ENCODE assay signal across 12 cellular contexts in genomic region chr2:167844714-167845530, GRCh38.
DNase-seq lines count a peak whose midpoint lies in the region; TF ChIP-seq lines count a peak whose summit lies in the region.
"Had no signal": no experiment of that assay in that cellular context is flagged by ENCODE, and none has a peak within 500 bp of the region (broad histone marks: within the 10 kb centered on the region; RNA-seq: fewer than 3 reads in every experiment).

No MANE protein-coding gene starts in this region.

- H3K36me3 Mint-ChIP-seq in neural crest cell (ENCODE audit: low read depth): peaks cover 18% of the 10 kb centered on the region
- H3K36me3 Mint-ChIP-seq in activated CD4-positive, alpha-beta memory T cell treated with anti-CD3 and anti-CD28 coated beads for 36 hours: no peaks in the 10 kb centered on the region

- peak; percentile 24 for TF ChIP-seq CTCF in neural crest cell (conservative IDR thresholded peaks at IDR 0.05)

- CTCF ChIA-PET in activated CD4-positive, alpha-beta memory T cell treated with anti-CD3 and anti-CD28 coated beads for 36 hours (lab: Charles Lee): no interaction called here

- POLR2A ChIA-PET in activated CD4-positive, alpha-beta memory T cell treated with anti-CD3 and anti-CD28 coated beads for 36 hours (lab: Charles Lee): no interaction called here

- H3K27me3 Mint-ChIP-seq in neural crest cell (ENCODE audit: low read depth): no peaks in the 10 kb centered on the region
- H3K27me3 Mint-ChIP-seq in activated CD4-positive, alpha-beta memory T cell treated with anti-CD3 and anti-CD28 coated beads for 36 hours: peaks cover 12% of the 10 kb centered on the region

- no peaks in the 10 kb centered on the region for H3K4me1 Mint-ChIP-seq in neural crest cell
- no peaks in the 10 kb centered on the region for H3K4me1 Mint-ChIP-seq in activated CD4-positive, alpha-beta memory T cell treated with anti-CD3 and anti-CD28 coated beads for 36 hours (ENCODE audit: low read depth)

- DNase-seq in NCI-H345 (lab: John Stamatoyannopoulos, UW) (peak; percentile 60), NCI-H345 treated with DMSO at 0.1 percent for 48 hours (lab: John Stamatoyannopoulos, UW; ENCODE audit: unreplicated experiment) (no peak), NAMALWA (ENCODE audit: low spot score) (peak; percentile 61), SHP77 treated with DMSO at 0.1 percent for 48 hours (lab: John Stamatoyannopoulos, UW) (peak; percentile 34), neural crest cell (ENCODE audit: low read depth, low spot score) (no peak), COLO829 (ENCODE audit: low spot score) (no peak), globus pallidus (ENCODE audit: low spot score) (no peak)
- DNase-seq in activated CD4-positive, alpha-beta memory T cell treated with anti-CD3 and anti-CD28 coated beads for 36 hours: no peak
- DNase-seq: activated T-cell treated with anti-CD3 and anti-CD28 coated beads for 4 hours; central memory CD4-positive, alpha-beta T cell; heart left ventricle; upper lobe of left lung had no signal

- H3K4me3 Mint-ChIP-seq in neural crest cell: no peak overlapping the region
- H3K4me3 Mint-ChIP-seq in activated CD4-positive, alpha-beta memory T cell treated with anti-CD3 and anti-CD28 coated beads for 36 hours: no peak overlapping the region

- no peak overlapping the region for H3K27ac Mint-ChIP-seq in neural crest cell (ENCODE audit: unreplicated experiment)
- no peak overlapping the region for H3K27ac Mint-ChIP-seq in activated CD4-positive, alpha-beta memory T cell treated with anti-CD3 and anti-CD28 coated beads for 36 hours

- peaks cover 17% of the 10 kb centered on the region for H3K9me3 Mint-ChIP-seq in neural crest cell
- H3K9me3 Mint-ChIP-seq in activated CD4-positive, alpha-beta memory T cell treated with anti-CD3 and anti-CD28 coated beads for 36 hours: no peaks in the 10 kb centered on the region

- intact Hi-C loops in activated CD4-positive, alpha-beta memory T cell treated with anti-CD3 and anti-CD28 coated beads for 36 hours (cut with micrococcal nuclease): no loop called here

Comparison
In these comparisons a context has a peak if more than half of its experiments do, and no peak if none do; other contexts are left out.
1. DNase-seq: peak in NCI-H345 (single experiment), NAMALWA (single experiment) and SHP77 treated with DMSO at 0.1 percent for 48 hours (single experiment); none in NCI-H345 treated with DMSO at 0.1 percent for 48 hours (single experiment), neural crest cell (single experiment), activated CD4-positive, alpha-beta memory T cell treated with anti-CD3 and anti-CD28 coated beads for 36 hours (single experiment), COLO829 (single experiment) and globus pallidus (single experiment).